ENCODE assay signal across 25 cellular contexts in genomic region chr21:43349644-43350043, GRCh38.
"Had no signal": no experiment of that assay in that cellular context is flagged by ENCODE, and none has a peak within 500 bp of the region (broad histone marks: within the 10 kb centered on the region; RNA-seq: fewer than 3 reads in every experiment).

No MANE protein-coding gene starts in this region.

- ATAC-seq: activated T-helper 17 cell treated with anti-CD3 and anti-CD28 coated beads, Interleukin-2, amount 50 U/mL, for 72 hours; T-cell had no signal

- FAIRE-seq: astrocyte, TTC549 had no signal

- H3K27ac Mint-ChIP-seq: activated CD4-positive, alpha-beta memory T cell treated with anti-CD3 and anti-CD28 coated beads, Interleukin-2, amount 10 ng/mL, durations not matched to agents 7 days and 5 days; activated naive CD4-positive, alpha-beta T cell treated with anti-CD3 and anti-CD28 coated beads for 36 hours; activated naive CD8-positive, alpha-beta T cell; activated T-helper 17 cell treated with anti-CD3 and anti-CD28 coated beads, Interleukin-2, amount 50 U/mL, for 72 hours; T-cell had no signal

- H3K4me3 Mint-ChIP-seq: activated CD4-positive, alpha-beta memory T cell treated with anti-CD3 and anti-CD28 coated beads, Interleukin-2, amount 10 ng/mL, durations not matched to agents 7 days and 5 days; activated naive CD4-positive, alpha-beta T cell treated with anti-CD3 and anti-CD28 coated beads for 36 hours; activated naive CD8-positive, alpha-beta T cell; activated T-helper 17 cell treated with anti-CD3 and anti-CD28 coated beads, Interleukin-2, amount 50 U/mL, for 72 hours; brain; central memory CD8-positive, alpha-beta T cell; T-cell had no signal

- H3K36me3 ChIP-seq: Peyer's patch had no signal

- H3K9me3 Mint-ChIP-seq: activated CD4-positive, alpha-beta memory T cell treated with anti-CD3 and anti-CD28 coated beads, Interleukin-2, amount 10 ng/mL, durations not matched to agents 7 days and 5 days; activated naive CD4-positive, alpha-beta T cell treated with anti-CD3 and anti-CD28 coated beads for 36 hours; activated T-helper 17 cell treated with anti-CD3 and anti-CD28 coated beads, Interleukin-2, amount 50 U/mL, for 72 hours; central memory CD8-positive, alpha-beta T cell; T-cell had no signal

- H3K4me3 ChIP-seq: Peyer's patch had no signal

- H3K27me3 ChIP-seq: Peyer's patch had no signal

- DNase-seq: activated CD4-positive, alpha-beta memory T cell treated with anti-CD3 and anti-CD28 coated beads, Interleukin-2, amount 10 ng/mL, durations not matched to agents 7 days and 5 days; activated CD4-positive, alpha-beta T cell treated with anti-CD3 and anti-CD28 coated beads, Interleukin-2, amount 50 U/mL, for 1 hour; activated CD4-positive, CD25-positive, alpha-beta regulatory T cell; activated gamma-delta T cell; activated naive CD4-positive, alpha-beta T cell treated with anti-CD3 and anti-CD28 coated beads for 36 hours; activated T-cell treated with anti-CD3 and anti-CD28 coated beads for 4 hours; activated T-cell treated with anti-CD3 and anti-CD28 coated beads, Interleukin-2, amount 50 U/mL, for 48 hours; amygdala; KBM-7; NCI-H1092; NCI-H1417; NCI-H1694 treated with DMSO at 0.1 percent for 48 hours; NCI-H2029 treated with DMSO at 0.1 percent for 48 hours; NCI-H446; Peyer's patch; SHP77; T-cell; T-helper 2 cell; T1000 had no signal

- H3K4me1 Mint-ChIP-seq: activated T-helper 17 cell treated with anti-CD3 and anti-CD28 coated beads, Interleukin-2, amount 50 U/mL, for 72 hours; central memory CD8-positive, alpha-beta T cell had no signal

- H3K9me3 ChIP-seq: Peyer's patch had no signal

- H3K27me3 Mint-ChIP-seq: activated CD4-positive, alpha-beta memory T cell treated with anti-CD3 and anti-CD28 coated beads, Interleukin-2, amount 10 ng/mL, durations not matched to agents 7 days and 5 days; activated naive CD8-positive, alpha-beta T cell; activated T-helper 17 cell treated with anti-CD3 and anti-CD28 coated beads, Interleukin-2, amount 50 U/mL, for 72 hours; central memory CD8-positive, alpha-beta T cell; T-cell had no signal
